Comparison of ENCODE assay signal across 9 cellular contexts in genomic region chr18:54607213-54607934, GRCh38. TPM values are rescaled to one million over a fixed set of nuclear protein-coding genes. Genes with fewer than 3 reads are reported as not detected.
A peak's percentile ranks its signal among the peaks of the same experiment; 100 is the strongest.
DNase-seq lines count a peak whose midpoint lies in the region; ATAC-seq and TF ChIP-seq lines count a peak whose summit lies in the region.
"Had no signal": no experiment of that assay in that cellular context is flagged by ENCODE, and none has a peak within 500 bp of the region (broad histone marks: within the 10 kb centered on the region; RNA-seq: fewer than 3 reads in every experiment).

No MANE protein-coding gene starts in this region.

- H3K27ac Mint-ChIP-seq in osteocyte (ENCODE audit: unreplicated experiment) = no peak overlapping the region

- DNase-seq in NCI-H510A treated with DMSO at 0.1 percent for 48 hours (lab: John Stamatoyannopoulos, UW) (peak; percentile 82), epithelial cell of esophagus (ENCODE audit: low read depth) (peak; percentile 98), osteocyte (ENCODE audit: extremely low spot score, unreplicated experiment) (no peak), NCI-H1694 treated with DMSO at 0.1 percent for 48 hours (lab: John Stamatoyannopoulos, UW) (no peak), midbrain (lab: John Stamatoyannopoulos, UW) (no peak)
- DNase-seq: stimulated activated CD4-positive, alpha-beta T cell treated with anti-CD3 and anti-CD28 coated beads, Interleukin-1b, Interleukin-23, amount 100 ng/mL, for 48 hours had no signal

- H3K27me3 Mint-ChIP-seq in osteocyte (ENCODE audit: unreplicated experiment) = peaks cover 7% of the 10 kb centered on the region

- peak overlapping the region; percentile 39 for H3K4me3 ChIP-seq in epithelial cell of esophagus (ENCODE audit: low read length)

- H3K36me3 Mint-ChIP-seq in osteocyte (ENCODE audit: unreplicated experiment) = no peaks in the 10 kb centered on the region

- ATAC-seq in GM19438 (IDR thresholded peaks at IDR 0.05; ENCODE audit: low read depth, unreplicated experiment) = peak; percentile 72
- ATAC-seq in GM21360 (IDR thresholded peaks at IDR 0.05; ENCODE audit: unreplicated experiment) = no peak
- no peak for ATAC-seq in HG02610 (IDR thresholded peaks at IDR 0.05; ENCODE audit: unreplicated experiment)

- H3K4me1 Mint-ChIP-seq in osteocyte (ENCODE audit: unreplicated experiment) = peaks cover 16% of the 10 kb centered on the region

- H3K9me3 Mint-ChIP-seq in osteocyte (ENCODE audit: unreplicated experiment) = no peaks in the 10 kb centered on the region

- H3K4me3 Mint-ChIP-seq in osteocyte (ENCODE audit: unreplicated experiment) = peak overlapping the region; percentile 59

- TF ChIP-seq CTCF in epithelial cell of esophagus (IDR thresholded peaks at IDR 0.05; ENCODE audit: insufficient read depth, low read depth, low read length, missing control alignments) = no peak
- no peak for TF ChIP-seq CTCF in osteocyte (IDR thresholded peaks at IDR 0.05)

RNA-seq across cellular contexts. Expression of gene DYNAP, which starts 16.3 kb away (rescaled TPM):
- not detected in 2 replicates for total RNA-seq in osteocyte

Comparison
In these comparisons a context has a peak if more than half of its experiments do, and no peak if none do; other contexts are left out.
1. DNase-seq: peak in NCI-H510A treated with DMSO at 0.1 percent for 48 hours (single experiment) and epithelial cell of esophagus (single experiment); none in osteocyte (single experiment), NCI-H1694 treated with DMSO at 0.1 percent for 48 hours (single experiment) and midbrain (single experiment).